ENCODE assay signal across 1 cellular context in the genomic region with DNA sequence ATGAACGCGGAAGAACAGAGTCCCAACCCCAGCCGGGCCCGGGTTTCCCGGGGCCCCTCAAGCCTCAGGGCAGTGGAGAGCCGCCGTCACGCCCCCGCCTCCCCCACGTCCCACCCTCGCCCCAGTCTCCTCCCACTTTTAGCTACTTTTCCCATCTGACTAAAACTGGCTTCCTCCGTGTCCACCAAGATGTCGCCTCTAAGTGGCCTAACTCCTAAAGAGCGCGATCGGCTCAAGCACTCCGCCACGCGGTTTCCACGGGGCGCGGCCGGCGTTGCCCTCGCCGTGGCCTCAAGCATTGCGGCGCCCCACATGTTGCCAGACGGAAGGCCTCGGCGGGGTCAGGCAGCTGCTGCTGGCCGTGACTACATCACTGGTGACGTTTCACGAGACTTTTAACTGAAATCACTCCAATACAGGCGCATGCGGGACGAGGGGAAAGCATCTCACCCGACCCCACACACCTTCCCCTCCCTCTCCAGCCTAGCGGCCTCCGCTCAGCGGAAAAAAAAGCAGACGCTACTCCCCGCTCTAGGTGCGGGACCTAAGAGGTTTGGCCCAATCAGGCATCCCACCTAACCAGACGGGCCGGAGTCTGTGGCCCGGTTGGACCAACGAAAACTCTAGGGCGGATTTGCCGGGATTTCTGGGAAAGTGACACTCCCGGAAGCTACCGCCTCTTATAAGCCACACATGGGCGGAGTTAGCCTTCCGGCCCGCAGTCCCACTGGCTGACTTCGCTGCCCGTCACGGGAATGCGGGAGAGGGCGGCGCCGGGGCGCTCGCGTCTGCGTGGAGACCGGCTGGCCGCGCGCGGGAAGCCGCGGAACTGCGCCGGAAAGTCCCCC.
TF ChIP-seq lines count a peak whose summit lies in the region.

A gene (plus strand): TSS at position 785 of the 848 bp plus-strand sequence. CDS start 3,251 bp downstream, outside the sequence.

TF ChIP-seq in GM12878, 131 proteins besides CTCF, POLR2A, EP300 and RAD21 (continued from another document):
- TF ChIP-seq, protein P1, sequence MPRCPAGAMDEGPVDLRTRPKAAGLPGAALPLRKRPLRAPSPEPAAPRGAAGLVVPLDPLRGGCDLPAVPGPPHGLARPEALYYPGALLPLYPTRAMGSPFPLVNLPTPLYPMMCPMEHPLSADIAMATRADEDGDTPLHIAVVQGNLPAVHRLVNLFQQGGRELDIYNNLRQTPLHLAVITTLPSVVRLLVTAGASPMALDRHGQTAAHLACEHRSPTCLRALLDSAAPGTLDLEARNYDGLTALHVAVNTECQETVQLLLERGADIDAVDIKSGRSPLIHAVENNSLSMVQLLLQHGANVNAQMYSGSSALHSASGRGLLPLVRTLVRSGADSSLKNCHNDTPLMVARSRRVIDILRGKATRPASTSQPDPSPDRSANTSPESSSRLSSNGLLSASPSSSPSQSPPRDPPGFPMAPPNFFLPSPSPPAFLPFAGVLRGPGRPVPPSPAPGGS (IDR thresholded peaks at IDR 0.05; ENCODE audit: borderline replicate concordance, insufficient read depth, low read depth, low read length, poor library complexity, severe bottlenecking), result no peak
- TF ChIP-seq EED (IDR thresholded peaks at IDR 0.05; ENCODE audit: low read depth) (no peak; the same call in 1 of the 2 replicates), FOXK2 (IDR thresholded peaks at IDR 0.05) (0 out of 2 replicates have a peak, but pooled peaks have one; percentile 44), IKZF2 (IDR thresholded peaks at IDR 0.05) (peak; percentile 80 to 86), SMAD5 (IDR thresholded peaks at IDR 0.05; ENCODE audit: low read depth) (no peak), STAT3 (IDR thresholded peaks at IDR 0.05; ENCODE audit: low read depth, low read length) (0 out of 2 replicates have a peak, but pooled peaks have one; percentile 43), PAX5 (IDR thresholded peaks at IDR 0.05; ENCODE audit: borderline replicate concordance, low read depth, low read length) (peak; percentile 29; the same call in 1 of the 2 replicates), SMARCA5 (IDR thresholded peaks at IDR 0.05) (peak; percentile 61), NR2C2 (IDR thresholded peaks at IDR 0.05; ENCODE audit: borderline replicate concordance, control insufficient read depth, insufficient read length, low read depth) (no peak), CBX3 (IDR thresholded peaks at IDR 0.05; ENCODE audit: borderline replicate concordance, low read depth) (no peak), MEF2A (IDR thresholded peaks at IDR 0.05; ENCODE audit: insufficient read depth, low read depth, low read length) (no peak), SUPT20H (IDR thresholded peaks at IDR 0.05; ENCODE audit: borderline replicate concordance, control insufficient read depth, low read depth, low read length) (no peak), YY1 (IDR thresholded peaks at IDR 0.05; ENCODE audit: low read depth, low read length) (peak; percentile 17), ZNF384 (IDR thresholded peaks at IDR 0.05; ENCODE audit: borderline replicate concordance, low read depth, low read length) (peak; percentile 70), RUNX3 (IDR thresholded peaks at IDR 0.05; ENCODE audit: low read length) (peak; percentile 12), ZZZ3 (IDR thresholded peaks at IDR 0.05; ENCODE audit: control insufficient read depth, insufficient read length, low read depth) (no peak), TCF12 (IDR thresholded peaks at IDR 0.05; ENCODE audit: low read depth, low read length) (0 out of 2 replicates have a peak, but pooled peaks have one; percentile 56)
- TF ChIP-seq, protein P2, sequence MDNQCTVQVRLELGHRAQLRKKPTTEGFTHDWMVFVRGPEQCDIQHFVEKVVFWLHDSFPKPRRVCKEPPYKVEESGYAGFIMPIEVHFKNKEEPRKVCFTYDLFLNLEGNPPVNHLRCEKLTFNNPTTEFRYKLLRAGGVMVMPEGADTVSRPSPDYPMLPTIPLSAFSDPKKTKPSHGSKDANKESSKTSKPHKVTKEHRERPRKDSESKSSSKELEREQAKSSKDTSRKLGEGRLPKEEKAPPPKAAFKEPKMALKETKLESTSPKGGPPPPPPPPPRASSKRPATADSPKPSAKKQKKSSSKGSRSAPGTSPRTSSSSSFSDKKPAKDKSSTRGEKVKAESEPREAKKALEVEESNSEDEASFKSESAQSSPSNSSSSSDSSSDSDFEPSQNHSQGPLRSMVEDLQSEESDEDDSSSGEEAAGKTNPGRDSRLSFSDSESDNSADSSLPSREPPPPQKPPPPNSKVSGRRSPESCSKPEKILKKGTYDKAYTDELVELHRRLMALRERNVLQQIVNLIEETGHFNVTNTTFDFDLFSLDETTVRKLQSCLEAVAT (IDR thresholded peaks at IDR 0.05), result peak; percentile 56; the same call in 1 of the 2 replicates
- TF ChIP-seq, protein P3, sequence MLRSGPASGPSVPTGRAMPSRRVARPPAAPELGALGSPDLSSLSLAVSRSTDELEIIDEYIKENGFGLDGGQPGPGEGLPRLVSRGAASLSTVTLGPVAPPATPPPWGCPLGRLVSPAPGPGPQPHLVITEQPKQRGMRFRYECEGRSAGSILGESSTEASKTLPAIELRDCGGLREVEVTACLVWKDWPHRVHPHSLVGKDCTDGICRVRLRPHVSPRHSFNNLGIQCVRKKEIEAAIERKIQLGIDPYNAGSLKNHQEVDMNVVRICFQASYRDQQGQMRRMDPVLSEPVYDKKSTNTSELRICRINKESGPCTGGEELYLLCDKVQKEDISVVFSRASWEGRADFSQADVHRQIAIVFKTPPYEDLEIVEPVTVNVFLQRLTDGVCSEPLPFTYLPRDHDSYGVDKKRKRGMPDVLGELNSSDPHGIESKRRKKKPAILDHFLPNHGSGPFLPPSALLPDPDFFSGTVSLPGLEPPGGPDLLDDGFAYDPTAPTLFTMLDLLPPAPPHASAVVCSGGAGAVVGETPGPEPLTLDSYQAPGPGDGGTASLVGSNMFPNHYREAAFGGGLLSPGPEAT (IDR thresholded peaks at IDR 0.05; ENCODE audit: low read depth), result 0 out of 2 replicates have a peak, but pooled peaks have one; percentile 27
